In the genomic region with DNA sequence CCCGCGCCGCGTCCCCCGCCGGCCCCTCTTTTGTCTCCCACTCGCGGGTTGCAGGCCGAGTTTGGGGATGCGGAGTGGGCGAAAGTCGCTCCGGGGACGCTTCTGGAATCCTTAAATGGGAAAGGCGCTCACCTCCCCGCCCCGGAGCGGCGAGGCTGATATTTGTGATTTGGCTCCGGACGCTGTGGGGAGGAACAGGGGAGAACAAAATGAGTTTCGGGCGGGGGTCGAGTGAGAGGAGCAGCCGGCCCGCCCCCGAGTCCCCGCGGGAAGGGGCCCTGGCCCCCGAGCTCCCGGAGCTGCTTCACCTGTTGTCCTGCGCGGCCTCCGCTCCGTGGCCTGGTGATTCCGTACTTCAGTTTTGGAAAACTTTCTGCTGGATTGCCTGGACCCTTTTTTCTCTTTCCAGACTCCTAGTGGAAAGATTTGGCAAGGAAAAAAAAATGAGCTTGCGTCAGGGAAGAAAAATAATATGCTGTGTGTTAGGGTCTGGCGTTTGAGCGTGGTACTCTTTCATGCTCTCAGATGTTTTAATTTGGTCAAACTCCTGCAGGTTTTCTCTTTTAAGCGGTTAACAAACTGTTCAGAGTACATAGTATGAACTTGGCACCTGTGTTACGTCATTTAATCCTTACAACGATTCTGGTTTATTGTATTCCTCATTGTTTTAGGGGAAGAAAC, we compare ENCODE assay signal across 1 cellular context.
A peak's percentile ranks its signal among the peaks of the same experiment; 100 is the strongest.
TF ChIP-seq lines count a peak whose summit lies in the region.

No MANE protein-coding gene starts in this region.

TF ChIP-seq in IMR-90, 13 proteins besides CTCF, POLR2A, EP300 and RAD21:
- TF ChIP-seq BHLHE40 (IDR thresholded peaks at IDR 0.05; ENCODE audit: low read depth, low read length), result no peak
- no peak for TF ChIP-seq CHD1 (IDR thresholded peaks at IDR 0.05; ENCODE audit: low read depth, low read length)
- TF ChIP-seq CEBPB (IDR thresholded peaks at IDR 0.05; ENCODE audit: low read depth, low read length), result 0 out of 2 replicates have a peak, but pooled peaks have one; percentile 34
- TF ChIP-seq, protein P1, sequence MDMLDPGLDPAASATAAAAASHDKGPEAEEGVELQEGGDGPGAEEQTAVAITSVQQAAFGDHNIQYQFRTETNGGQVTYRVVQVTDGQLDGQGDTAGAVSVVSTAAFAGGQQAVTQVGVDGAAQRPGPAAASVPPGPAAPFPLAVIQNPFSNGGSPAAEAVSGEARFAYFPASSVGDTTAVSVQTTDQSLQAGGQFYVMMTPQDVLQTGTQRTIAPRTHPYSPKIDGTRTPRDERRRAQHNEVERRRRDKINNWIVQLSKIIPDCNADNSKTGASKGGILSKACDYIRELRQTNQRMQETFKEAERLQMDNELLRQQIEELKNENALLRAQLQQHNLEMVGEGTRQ (IDR thresholded peaks at IDR 0.05; ENCODE audit: low read depth, low read length), result no peak
- no peak for TF ChIP-seq RCOR1 (IDR thresholded peaks at IDR 0.05; ENCODE audit: insufficient replicate concordance, low read length)
- no peak for TF ChIP-seq MAFK (IDR thresholded peaks at IDR 0.05; ENCODE audit: low read depth, low read length)
- TF ChIP-seq NFE2L2 (IDR thresholded peaks at IDR 0.05; ENCODE audit: low read depth, low read length), result no peak
- TF ChIP-seq MAZ (IDR thresholded peaks at IDR 0.05; ENCODE audit: borderline replicate concordance, low read depth, low read length), result peak; percentile 31; the same call in 1 of the 2 replicates
- TF ChIP-seq, protein P2, sequence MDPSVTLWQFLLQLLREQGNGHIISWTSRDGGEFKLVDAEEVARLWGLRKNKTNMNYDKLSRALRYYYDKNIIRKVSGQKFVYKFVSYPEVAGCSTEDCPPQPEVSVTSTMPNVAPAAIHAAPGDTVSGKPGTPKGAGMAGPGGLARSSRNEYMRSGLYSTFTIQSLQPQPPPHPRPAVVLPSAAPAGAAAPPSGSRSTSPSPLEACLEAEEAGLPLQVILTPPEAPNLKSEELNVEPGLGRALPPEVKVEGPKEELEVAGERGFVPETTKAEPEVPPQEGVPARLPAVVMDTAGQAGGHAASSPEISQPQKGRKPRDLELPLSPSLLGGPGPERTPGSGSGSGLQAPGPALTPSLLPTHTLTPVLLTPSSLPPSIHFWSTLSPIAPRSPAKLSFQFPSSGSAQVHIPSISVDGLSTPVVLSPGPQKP (IDR thresholded peaks at IDR 0.05; ENCODE audit: borderline replicate concordance, low read depth, low read length), result no peak
- no peak for TF ChIP-seq RFX5 (IDR thresholded peaks at IDR 0.05; ENCODE audit: low read depth, low read length)
- TF ChIP-seq SMC3 (IDR thresholded peaks at IDR 0.05; ENCODE audit: low read depth, low read length), result peak; percentile 22; the same call in 1 of the 2 replicates
- no peak for TF ChIP-seq FOS (IDR thresholded peaks at IDR 0.05; ENCODE audit: low read depth, low read length)
- no peak for TF ChIP-seq MXI1 (IDR thresholded peaks at IDR 0.05; ENCODE audit: borderline replicate concordance, low read depth, low read length)
